In the genomic region with DNA sequence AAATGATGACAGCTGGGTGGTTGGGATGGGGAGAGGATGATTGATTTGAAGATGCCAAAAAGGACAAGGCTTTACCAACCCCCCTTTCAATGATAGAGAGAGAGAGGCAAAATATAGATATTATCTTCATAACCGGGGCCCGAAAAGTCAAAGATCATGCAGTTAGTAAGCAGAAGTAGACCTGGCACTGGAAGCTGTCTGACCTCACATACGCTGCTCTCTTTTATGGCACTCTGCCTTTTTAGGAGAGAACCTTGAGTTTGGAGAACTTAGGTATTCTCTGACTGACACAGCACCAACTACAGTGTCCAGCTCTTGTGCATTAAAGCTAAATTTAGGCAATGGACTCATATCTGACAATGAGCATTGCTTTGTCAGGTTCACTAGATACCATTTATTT, we compare ENCODE assay signal across 39 cellular contexts.
"Had no signal": no experiment of that assay in that cellular context is flagged by ENCODE, and none has a peak within 500 bp of the region (broad histone marks: within the 10 kb centered on the region; RNA-seq: fewer than 3 reads in every experiment).

No MANE protein-coding gene starts in this region.

- H3K27me3 ChIP-seq: body of pancreas, brain microvascular endothelial cell, breast epithelium had no signal

- DNase-seq: activated CD4-positive, alpha-beta memory T cell treated with anti-CD3 and anti-CD28 coated beads, Interleukin-2, amount 10 ng/mL, durations not matched to agents 7 days and 5 days; activated CD4-positive, alpha-beta T cell treated with anti-CD3 and anti-CD28 coated beads for 1 hour; activated CD4-positive, alpha-beta T cell treated with anti-CD3 and anti-CD28 coated beads for 36 hours; activated CD4-positive, alpha-beta T cell treated with anti-CD3 and anti-CD28 coated beads for 48 hours; activated CD4-positive, alpha-beta T cell treated with anti-CD3 and anti-CD28 coated beads, Interleukin-2, amount 10 ng/mL, durations not matched to agents 7 days and 5 days; activated CD4-positive, alpha-beta T cell treated with anti-CD3 and anti-CD28 coated beads, Interleukin-2, amount 50 U/mL, for 48 hours; activated CD4-positive, CD25-positive, alpha-beta regulatory T cell; activated CD8-positive, alpha-beta memory T cell treated with anti-CD3 and anti-CD28 coated beads for 24 hours; activated CD8-positive, alpha-beta memory T cell treated with anti-CD3 and anti-CD28 coated beads, Interleukin-2, amount 10 ng/mL, durations not matched to agents 7 days and 5 days; activated CD8-positive, alpha-beta memory T cell treated with anti-CD3 and anti-CD28 coated beads, Interleukin-2, amount 50 U/mL, for 48 hours; activated CD8-positive, alpha-beta T cell treated with anti-CD3 and anti-CD28 coated beads, Interleukin-2, amount 10 ng/mL, durations not matched to agents 7 days and 5 days; activated effector memory CD4-positive, alpha-beta T cell treated with Interleukin-2 at 50 U/mL for 16 hours; activated gamma-delta T cell; activated naive CD4-positive, alpha-beta T cell treated with anti-CD3 and anti-CD28 coated beads, Interleukin-2, amount 10 ng/mL, durations not matched to agents 7 days and 5 days; activated naive CD4-positive, alpha-beta T cell treated with Interleukin-2 at 50 U/mL for 16 hours; activated naive CD8-positive, alpha-beta T cell treated with anti-CD3 and anti-CD28 coated beads, Interleukin-2, amount 10 ng/mL, durations not matched to agents 7 days and 5 days; activated naive CD8-positive, alpha-beta T cell treated with anti-CD3 and anti-CD28 coated beads, Interleukin-2, amount 50 U/mL, for 24 hours; activated T-cell treated with anti-CD3 and anti-CD28 coated beads, Interleukin-2, amount 50 U/mL, for 24 hours; activated T-cell treated with anti-CD3 and anti-CD28 coated beads, Interleukin-2, amount 50 U/mL, for 48 hours; amniotic stem cell; aorta; body of pancreas; brain microvascular endothelial cell; cerebellar nuclear complex; T-helper 1 cell; T-helper 2 cell; T-helper 9 cell; WERI-Rb-1 had no signal

- H3K4me1 Mint-ChIP-seq: activated CD4-positive, alpha-beta memory T cell treated with anti-CD3 and anti-CD28 coated beads, Interleukin-2, amount 10 ng/mL, durations not matched to agents 7 days and 5 days; activated CD4-positive, alpha-beta T cell treated with anti-CD3 and anti-CD28 coated beads for 36 hours; activated CD4-positive, alpha-beta T cell treated with anti-CD3 and anti-CD28 coated beads, Interleukin-2, amount 10 ng/mL, durations not matched to agents 7 days and 5 days; activated CD8-positive, alpha-beta memory T cell treated with anti-CD3 and anti-CD28 coated beads, Interleukin-2, amount 10 ng/mL, durations not matched to agents 7 days and 5 days; activated naive CD4-positive, alpha-beta T cell treated with anti-CD3 and anti-CD28 coated beads, Interleukin-2, amount 10 ng/mL, durations not matched to agents 7 days and 5 days; activated naive CD4-positive, alpha-beta T cell treated with anti-CD3 and anti-CD28 coated beads, Interleukin-2, amount 50 U/mL, for 24 hours; activated naive CD8-positive, alpha-beta T cell treated with anti-CD3 and anti-CD28 coated beads, Interleukin-2, amount 50 U/mL, for 24 hours had no signal

- H3K9me3 Mint-ChIP-seq: activated CD4-positive, alpha-beta memory T cell treated with anti-CD3 and anti-CD28 coated beads, Interleukin-2, amount 10 ng/mL, durations not matched to agents 7 days and 5 days; activated CD4-positive, alpha-beta T cell treated with anti-CD3 and anti-CD28 coated beads, Interleukin-2, amount 10 ng/mL, durations not matched to agents 7 days and 5 days; activated naive CD4-positive, alpha-beta T cell treated with anti-CD3 and anti-CD28 coated beads, Interleukin-2, amount 10 ng/mL, durations not matched to agents 7 days and 5 days; activated naive CD4-positive, alpha-beta T cell treated with anti-CD3 and anti-CD28 coated beads, Interleukin-2, amount 50 U/mL, for 24 hours; activated naive CD8-positive, alpha-beta T cell treated with anti-CD3 and anti-CD28 coated beads, Interleukin-2, amount 10 ng/mL, durations not matched to agents 7 days and 5 days; activated naive CD8-positive, alpha-beta T cell treated with anti-CD3 and anti-CD28 coated beads, Interleukin-2, amount 50 U/mL, for 24 hours; activated T-cell treated with anti-CD3 and anti-CD28 coated beads, Interleukin-2, amount 50 U/mL, for 24 hours; activated T-helper 2 cell treated with anti-CD3 and anti-CD28 coated beads, Interferon-gamma antibody, Interleukin-2, Interleukin-4, amounts not matched to agents 10 μg/mL and 5 μg/mL and 100 μg/mL, durations not matched to agents 14 hours and 24 hours and 36 hours; central memory CD8-positive, alpha-beta T cell; T-helper 1 cell treated with Interleukin-12 subunit alpha and Interleukin-12 subunit beta and Interleukin-4 antibody, amounts not matched to agents 30 μg/mL and 1 μg/mL, for 36 hours; T-helper 2 cell treated with Interferon-gamma antibody and Interleukin-4, amounts not matched to agents 5 μg/mL and 100 μg/mL, for 36 hours; WTC11 had no signal

- FAIRE-seq: astrocyte, TTC549 had no signal

- H3K36me3 ChIP-seq: brain microvascular endothelial cell, breast epithelium, WERI-Rb-1 had no signal

- H3K4me3 ChIP-seq: body of pancreas, breast epithelium had no signal

- H3K4me1 ChIP-seq: breast epithelium had no signal

- H3K9me3 ChIP-seq: body of pancreas, breast epithelium had no signal

- H3K36me3 Mint-ChIP-seq: activated CD8-positive, alpha-beta memory T cell treated with anti-CD3 and anti-CD28 coated beads, Interleukin-2, amount 10 ng/mL, durations not matched to agents 7 days and 5 days; activated naive CD4-positive, alpha-beta T cell treated with anti-CD3 and anti-CD28 coated beads, Interleukin-2, amount 10 ng/mL, durations not matched to agents 7 days and 5 days; activated naive CD4-positive, alpha-beta T cell treated with anti-CD3 and anti-CD28 coated beads, Interleukin-2, amount 50 U/mL, for 24 hours; activated naive CD8-positive, alpha-beta T cell treated with anti-CD3 and anti-CD28 coated beads, Interleukin-2, amount 10 ng/mL, durations not matched to agents 7 days and 5 days; WTC11 had no signal

- H3K27ac ChIP-seq: body of pancreas, brain microvascular endothelial cell, breast epithelium, WERI-Rb-1 had no signal

- H3K27ac Mint-ChIP-seq: activated CD4-positive, alpha-beta memory T cell treated with anti-CD3 and anti-CD28 coated beads, Interleukin-2, amount 10 ng/mL, durations not matched to agents 7 days and 5 days; activated CD4-positive, alpha-beta T cell treated with anti-CD3 and anti-CD28 coated beads for 36 hours; activated CD4-positive, alpha-beta T cell treated with anti-CD3 and anti-CD28 coated beads, Interleukin-2, amount 10 ng/mL, durations not matched to agents 7 days and 5 days; activated CD8-positive, alpha-beta memory T cell treated with anti-CD3 and anti-CD28 coated beads, Interleukin-2, amount 10 ng/mL, durations not matched to agents 7 days and 5 days; activated CD8-positive, alpha-beta T cell treated with anti-CD3 and anti-CD28 coated beads, Interleukin-2, amount 10 ng/mL, durations not matched to agents 7 days and 5 days; activated naive CD4-positive, alpha-beta T cell treated with anti-CD3 and anti-CD28 coated beads, Interleukin-2, amount 10 ng/mL, durations not matched to agents 7 days and 5 days; activated naive CD8-positive, alpha-beta T cell; activated naive CD8-positive, alpha-beta T cell treated with anti-CD3 and anti-CD28 coated beads, Interleukin-2, amount 10 ng/mL, durations not matched to agents 7 days and 5 days; activated naive CD8-positive, alpha-beta T cell treated with anti-CD3 and anti-CD28 coated beads, Interleukin-2, amount 50 U/mL, for 24 hours; activated T-cell treated with anti-CD3 and anti-CD28 coated beads, Interleukin-2, amount 50 U/mL, for 24 hours; activated T-helper 2 cell treated with anti-CD3 and anti-CD28 coated beads, Interferon-gamma antibody, Interleukin-2, Interleukin-4, amounts not matched to agents 10 μg/mL and 5 μg/mL and 100 μg/mL, durations not matched to agents 14 hours and 24 hours and 36 hours; T-helper 1 cell treated with Interleukin-12 subunit alpha and Interleukin-12 subunit beta and Interleukin-4 antibody, amounts not matched to agents 30 μg/mL and 1 μg/mL, for 36 hours; T-helper 2 cell treated with Interferon-gamma antibody and Interleukin-4, amounts not matched to agents 5 μg/mL and 100 μg/mL, for 36 hours; WTC11 had no signal

- H3K27me3 Mint-ChIP-seq: activated CD4-positive, alpha-beta memory T cell treated with anti-CD3 and anti-CD28 coated beads, Interleukin-2, amount 10 ng/mL, durations not matched to agents 7 days and 5 days; activated CD4-positive, alpha-beta T cell treated with anti-CD3 and anti-CD28 coated beads for 36 hours; activated CD4-positive, alpha-beta T cell treated with anti-CD3 and anti-CD28 coated beads, Interleukin-2, amount 10 ng/mL, durations not matched to agents 7 days and 5 days; activated CD8-positive, alpha-beta memory T cell treated with anti-CD3 and anti-CD28 coated beads, Interleukin-2, amount 10 ng/mL, durations not matched to agents 7 days and 5 days; activated naive CD4-positive, alpha-beta T cell treated with anti-CD3 and anti-CD28 coated beads, Interleukin-2, amount 10 ng/mL, durations not matched to agents 7 days and 5 days; activated naive CD4-positive, alpha-beta T cell treated with anti-CD3 and anti-CD28 coated beads, Interleukin-2, amount 50 U/mL, for 24 hours; activated naive CD8-positive, alpha-beta T cell; activated naive CD8-positive, alpha-beta T cell treated with anti-CD3 and anti-CD28 coated beads, Interleukin-2, amount 10 ng/mL, durations not matched to agents 7 days and 5 days; activated naive CD8-positive, alpha-beta T cell treated with anti-CD3 and anti-CD28 coated beads, Interleukin-2, amount 50 U/mL, for 24 hours; activated T-cell treated with anti-CD3 and anti-CD28 coated beads, Interleukin-2, amount 50 U/mL, for 24 hours; central memory CD8-positive, alpha-beta T cell had no signal

- ATAC-seq: activated CD4-positive, alpha-beta T cell treated with anti-CD3 and anti-CD28 coated beads for 36 hours; activated CD4-positive, CD25-positive, alpha-beta regulatory T cell treated with anti-CD3 and anti-CD28 coated beads, Interleukin-2, amount 50 U/mL, for 24 hours; activated CD8-positive, alpha-beta memory T cell treated with anti-CD3 and anti-CD28 coated beads, Interleukin-2, amount 10 ng/mL, durations not matched to agents 7 days and 5 days; activated CD8-positive, alpha-beta T cell treated with anti-CD3 and anti-CD28 coated beads, Interleukin-2, amount 10 ng/mL, durations not matched to agents 7 days and 5 days; activated naive CD8-positive, alpha-beta T cell treated with anti-CD3 and anti-CD28 coated beads, Interleukin-2, amount 50 U/mL, for 24 hours; body of pancreas; WTC11 had no signal

- H3K4me3 Mint-ChIP-seq: activated CD4-positive, alpha-beta memory T cell treated with anti-CD3 and anti-CD28 coated beads, Interleukin-2, amount 10 ng/mL, durations not matched to agents 7 days and 5 days; activated CD4-positive, alpha-beta T cell treated with anti-CD3 and anti-CD28 coated beads for 36 hours; activated CD4-positive, alpha-beta T cell treated with anti-CD3 and anti-CD28 coated beads, Interleukin-2, amount 10 ng/mL, durations not matched to agents 7 days and 5 days; activated CD8-positive, alpha-beta memory T cell treated with anti-CD3 and anti-CD28 coated beads, Interleukin-2, amount 10 ng/mL, durations not matched to agents 7 days and 5 days; activated CD8-positive, alpha-beta T cell treated with anti-CD3 and anti-CD28 coated beads, Interleukin-2, amount 10 ng/mL, durations not matched to agents 7 days and 5 days; activated naive CD4-positive, alpha-beta T cell treated with anti-CD3 and anti-CD28 coated beads, Interleukin-2, amount 10 ng/mL, durations not matched to agents 7 days and 5 days; activated naive CD4-positive, alpha-beta T cell treated with anti-CD3 and anti-CD28 coated beads, Interleukin-2, amount 50 U/mL, for 24 hours; activated naive CD8-positive, alpha-beta T cell; activated naive CD8-positive, alpha-beta T cell treated with anti-CD3 and anti-CD28 coated beads, Interleukin-2, amount 10 ng/mL, durations not matched to agents 7 days and 5 days; activated naive CD8-positive, alpha-beta T cell treated with anti-CD3 and anti-CD28 coated beads, Interleukin-2, amount 50 U/mL, for 24 hours; activated T-cell treated with anti-CD3 and anti-CD28 coated beads, Interleukin-2, amount 50 U/mL, for 24 hours; central memory CD8-positive, alpha-beta T cell; T-helper 1 cell treated with Interleukin-12 subunit alpha and Interleukin-12 subunit beta and Interleukin-4 antibody, amounts not matched to agents 30 μg/mL and 1 μg/mL, for 36 hours; T-helper 2 cell treated with Interferon-gamma antibody and Interleukin-4, amounts not matched to agents 5 μg/mL and 100 μg/mL, for 36 hours; WTC11 had no signal
